ENCODE assay signal across 25 cellular contexts in genomic region chr13:31001647-31002046, GRCh38.
DNase-seq lines count a peak whose midpoint lies in the region; ATAC-seq, FAIRE-seq and TF ChIP-seq lines count a peak whose summit lies in the region.
"Had no signal": no experiment of that assay in that cellular context is flagged by ENCODE, and none has a peak within 500 bp of the region (broad histone marks: within the 10 kb centered on the region; RNA-seq: fewer than 3 reads in every experiment).

No MANE protein-coding gene starts in this region.

- no peak for FAIRE-seq in K562 (lab: Jason Lieb, UNC)
- FAIRE-seq: GM12891, kidney had no signal

- intact Hi-C loops in A673 (cut with micrococcal nuclease; ENCODE audit: unreplicated experiment) (no loop called here), K562 (cut with micrococcal nuclease) (no loop called here), left colon (cut with DNase I, micrococcal nuclease) (no loop called here)
- intact Hi-C loops in activated T-helper 2 cell treated with anti-CD3 and anti-CD28 coated beads, Interferon-gamma antibody, Interleukin-2, Interleukin-4, amounts not matched to agents 10 μg/mL and 5 μg/mL and 100 μg/mL, durations not matched to agents 14 hours and 24 hours and 36 hours (cut with micrococcal nuclease) = no loop called here

- no peak for TF ChIP-seq POLR2A in K562 (conservative IDR thresholded peaks at IDR 0.05)

- in situ Hi-C loops in K562 (cut with MboI) = no loop called here

- no peak for ATAC-seq in K562
- no peak for ATAC-seq in GM21390 (IDR thresholded peaks at IDR 0.05; ENCODE audit: unreplicated experiment)
- no peak for ATAC-seq in left colon

- H3K4me1 ChIP-seq in A673 (ENCODE audit: insufficient read depth, low read length, poor library complexity, severe bottlenecking) (peaks cover 7% of the 10 kb centered on the region), HEK293 (ENCODE audit: control insufficient read depth, insufficient read depth, low read length) (no peaks in the 10 kb centered on the region), K562 (replicated peaks in 1 of 2; ENCODE audit: control insufficient read depth in 2 of 2, insufficient read depth in 2 of 2, low read length in 2 of 2) (no peaks in the 10 kb centered on the region)
- H3K4me1 ChIP-seq: Caco-2 had no signal

- H3K27ac Mint-ChIP-seq in activated T-helper 2 cell treated with anti-CD3 and anti-CD28 coated beads, Interferon-gamma antibody, Interleukin-2, Interleukin-4, amounts not matched to agents 10 μg/mL and 5 μg/mL and 100 μg/mL, durations not matched to agents 14 hours and 24 hours and 36 hours = no peak overlapping the region
- H3K27ac Mint-ChIP-seq: activated T-helper 1 cell treated with anti-CD3 and anti-CD28 coated beads, Interleukin-12 subunit alpha, Interleukin-12 subunit beta, Interleukin-2, Interleukin-4 antibody, amounts not matched to agents 30 ng/mL and 10 ng/mL and 1 ng/mL, durations not matched to agents 14 hours and 24 hours and 36 hours had no signal

- no peak for TF ChIP-seq RAD21 in K562 (CRISPR knock-in tag; conservative IDR thresholded peaks at IDR 0.05 in 1 of 2, IDR thresholded peaks at IDR 0.05 in 1 of 2)

- H3K4me3 ChIP-seq in A673 (ENCODE audit: low read depth, low read length, poor library complexity, severe bottlenecking) = no peak overlapping the region
- no peak overlapping the region for H3K4me3 ChIP-seq in HEK293 (ENCODE audit: low read depth, low read length)
- no peak overlapping the region for H3K4me3 ChIP-seq in K562
- H3K4me3 ChIP-seq: BLaER1 treated with 17β-estradiol and CSF1 and Interleukin-3, amounts not matched to agents 10 nM and 100 nM; PC-9 had no signal

- no peak for TF ChIP-seq EP300 in K562 (IDR thresholded peaks at IDR 0.05; ENCODE audit: low read length)

- 0% methylated on average over 2 of the region's 2 CpGs for WGBS in K562 (ENCODE audit: insufficient coverage, low coverage, missing lambda C conversion rate)

- H3K4me1 Mint-ChIP-seq in activated T-helper 2 cell treated with anti-CD3 and anti-CD28 coated beads, Interferon-gamma antibody, Interleukin-2, Interleukin-4, amounts not matched to agents 10 μg/mL and 5 μg/mL and 100 μg/mL, durations not matched to agents 14 hours and 24 hours and 36 hours (ENCODE audit: low read depth) = no peaks in the 10 kb centered on the region
- H3K4me1 Mint-ChIP-seq: central memory CD8-positive, alpha-beta T cell; neural crest cell had no signal

- H3K36me3 ChIP-seq in A673 (ENCODE audit: insufficient read depth, low read length, poor library complexity, severe bottlenecking) (peaks cover 34% of the 10 kb centered on the region), HEK293 (ENCODE audit: control insufficient read depth in 2 of 2, insufficient read depth in 1 of 2, low read length in 2 of 2) (no peaks in the 10 kb centered on the region), K562 (ENCODE audit: control insufficient read depth, insufficient read depth, low read length) (no peaks in the 10 kb centered on the region)
- H3K36me3 ChIP-seq: BLaER1 treated with 17β-estradiol and CSF1 and Interleukin-3, amounts not matched to agents 10 nM and 100 nM; WERI-Rb-1 had no signal

- CTCF ChIA-PET in A673 (lab: Charles Lee) = no interaction called here
- CTCF ChIA-PET in HEK293 (lab: Yijun Ruan, JAX) = interaction anchor here (0.7 kb wide), 2 partner anchors 22 to 362 kb away, joined by 3 read pairs; no protein-coding TSS in a partner anchor
- CTCF ChIA-PET in K562 (lab: Yijun Ruan, JAX; ENCODE audit: low intra/inter-chr PET ratio) = no interaction called here

- H3K9me3 ChIP-seq in A673 (ENCODE audit: low read depth, low read length, poor library complexity, severe bottlenecking) (no peaks in the 10 kb centered on the region), HEK293 (ENCODE audit: control insufficient read depth, insufficient read depth, low read depth, low read length) (no peaks in the 10 kb centered on the region), K562 (replicated peaks; ENCODE audit: control insufficient read depth, insufficient read depth, low read depth, low read length) (no peaks in the 10 kb centered on the region)
- H3K9me3 ChIP-seq: BLaER1 treated with 17β-estradiol and CSF1 and Interleukin-3, amounts not matched to agents 10 nM and 100 nM; Caco-2 had no signal

- no peaks in the 10 kb centered on the region for H3K36me3 Mint-ChIP-seq in activated T-helper 2 cell treated with anti-CD3 and anti-CD28 coated beads, Interferon-gamma antibody, Interleukin-2, Interleukin-4, amounts not matched to agents 10 μg/mL and 5 μg/mL and 100 μg/mL, durations not matched to agents 14 hours and 24 hours and 36 hours (ENCODE audit: low read depth)

- H2AFZ ChIP-seq in K562 (ENCODE audit: low read depth, low read length) = no peak overlapping the region
- H2AFZ ChIP-seq: PC-9 had no signal

- H3K27me3 ChIP-seq in A673 (replicated peaks; ENCODE audit: insufficient read depth, low read depth, low read length, poor library complexity) = no peaks in the 10 kb centered on the region
- H3K27me3 ChIP-seq in K562 (ENCODE audit: control insufficient read depth in 2 of 2, insufficient read depth in 2 of 2, low read length in 2 of 2) = peaks cover 4 to 7% of the 10 kb centered on the region in 2 experiments; a peak in 3 of 5 replicates
- H3K27me3 ChIP-seq: BLaER1 treated with 17β-estradiol and CSF1 and Interleukin-3, amounts not matched to agents 10 nM and 100 nM had no signal

- no peaks in the 10 kb centered on the region for H4K20me1 ChIP-seq in K562 (replicated peaks; ENCODE audit: control insufficient read depth, insufficient read depth, low read length)
- H4K20me1 ChIP-seq: BLaER1 treated with 17β-estradiol and CSF1 and Interleukin-3, amounts not matched to agents 10 nM and 100 nM had no signal

- no peaks in the 10 kb centered on the region for H3K79me2 ChIP-seq in K562 (ENCODE audit: control insufficient read depth, insufficient read depth, low read length)

- no peaks in the 10 kb centered on the region for H3K9me3 Mint-ChIP-seq in activated T-helper 2 cell treated with anti-CD3 and anti-CD28 coated beads, Interferon-gamma antibody, Interleukin-2, Interleukin-4, amounts not matched to agents 10 μg/mL and 5 μg/mL and 100 μg/mL, durations not matched to agents 14 hours and 24 hours and 36 hours
- H3K9me3 Mint-ChIP-seq: activated T-helper 1 cell treated with anti-CD3 and anti-CD28 coated beads, Interleukin-12 subunit alpha, Interleukin-12 subunit beta, Interleukin-2, Interleukin-4 antibody, amounts not matched to agents 30 ng/mL and 10 ng/mL and 1 ng/mL, durations not matched to agents 14 hours and 24 hours and 36 hours; central memory CD8-positive, alpha-beta T cell; neural crest cell had no signal

- no peak overlapping the region for H3K4me3 Mint-ChIP-seq in activated T-helper 2 cell treated with anti-CD3 and anti-CD28 coated beads, Interferon-gamma antibody, Interleukin-2, Interleukin-4, amounts not matched to agents 10 μg/mL and 5 μg/mL and 100 μg/mL, durations not matched to agents 14 hours and 24 hours and 36 hours (ENCODE audit: low read depth)
- H3K4me3 Mint-ChIP-seq: activated T-helper 1 cell treated with anti-CD3 and anti-CD28 coated beads, Interleukin-12 subunit alpha, Interleukin-12 subunit beta, Interleukin-2, Interleukin-4 antibody, amounts not matched to agents 30 ng/mL and 10 ng/mL and 1 ng/mL, durations not matched to agents 14 hours and 24 hours and 36 hours; central memory CD8-positive, alpha-beta T cell; neural crest cell had no signal

- POLR2A ChIA-PET in A673 (lab: Charles Lee; ENCODE audit: low non-redundant PET) (no interaction called here), HEK293 (lab: Yijun Ruan, JAX) (no interaction called here), K562 (lab: Yijun Ruan, JAX) (no interaction called here)

- DNase-seq in A673 (ENCODE audit: low spot score) (no peak), K562 (ENCODE audit: extremely low read depth in 1 of 4, low spot score in 3 of 4) (no peak), islet precursor cell (peak; percentile 67), amygdala (lab: John Stamatoyannopoulos, UW) (no peak), left colon (no peak)
- DNase-seq in activated T-helper 2 cell treated with anti-CD3 and anti-CD28 coated beads, Interferon-gamma antibody, Interleukin-2, Interleukin-4, amounts not matched to agents 10 μg/mL and 5 μg/mL and 100 μg/mL, durations not matched to agents 14 hours and 24 hours and 36 hours (ENCODE audit: low spot score) = no peak
- DNase-seq: activated naive CD4-positive, alpha-beta T cell treated with anti-CD3 and anti-CD28 coated beads, Interleukin-2, amount 50 U/mL, for 16 hours; anterior cingulate cortex; Caco-2; glutamatergic neuron; kidney; NCI-H1092 treated with DMSO at 0.1 percent for 48 hours; NCI-H187 treated with DMSO at 0.1 percent for 48 hours; NCI-H526 treated with DMSO at 0.1 percent for 48 hours; PC-9; Right ventricle myocardium superior; stimulated activated naive CD4-positive, alpha-beta T cell treated with Interleukin-2 at 50 U/mL for 16 hours; WERI-Rb-1 had no signal

- H3K27ac ChIP-seq in A673 (ENCODE audit: low read depth, low read length, poor library complexity, severe bottlenecking) = peak overlapping the region; percentile 40
- no peak overlapping the region for H3K27ac ChIP-seq in HEK293 (ENCODE audit: extremely low read depth, low read depth, low read length)
- H3K27ac ChIP-seq in K562 (ENCODE audit: extremely low read depth, low read depth, low read length) = no peak overlapping the region
- H3K27ac ChIP-seq: BLaER1 treated with 17β-estradiol and CSF1 and Interleukin-3, amounts not matched to agents 10 nM and 100 nM; PC-9; WERI-Rb-1 had no signal

- no peak overlapping the region for H3K9ac ChIP-seq in K562 (ENCODE audit: insufficient read depth in 1 of 2, low read depth in 2 of 2, low read length in 2 of 2)
- H3K9ac ChIP-seq: BLaER1 treated with 17β-estradiol and CSF1 and Interleukin-3, amounts not matched to agents 10 nM and 100 nM had no signal

- no peaks in the 10 kb centered on the region for H3K9me1 ChIP-seq in K562 (ENCODE audit: control insufficient read depth, insufficient read depth, low read length)

- H3K4me2 ChIP-seq in K562 (ENCODE audit: insufficient read depth, low read length) = no peak overlapping the region
- H3K4me2 ChIP-seq: BLaER1 treated with 17β-estradiol and CSF1 and Interleukin-3, amounts not matched to agents 10 nM and 100 nM; PC-9 had no signal

- TF ChIP-seq CTCF in A673 (conservative IDR thresholded peaks at IDR 0.05; ENCODE audit: low read depth, low read length) (no peak), HEK293 (tag by site-specific recombination; IDR thresholded peaks at IDR 0.05) (no peak), K562 (IDR thresholded peaks at IDR 0.05 in 2 of 3, conservative IDR thresholded peaks at IDR 0.05 in 1 of 3; ENCODE audit: insufficient read depth in 2 of 3, low read depth in 1 of 3, low read length in 3 of 3) (no peak)

- BruUV-seq in A673 (replicated peaks; lab: Mats Ljungman, UMichigan) = no TSS peak
- BruUV-seq in K562 (replicated peaks; lab: Mats Ljungman, UMichigan) = no TSS peak

- H3K27me3 Mint-ChIP-seq in activated T-helper 2 cell treated with anti-CD3 and anti-CD28 coated beads, Interferon-gamma antibody, Interleukin-2, Interleukin-4, amounts not matched to agents 10 μg/mL and 5 μg/mL and 100 μg/mL, durations not matched to agents 14 hours and 24 hours and 36 hours (ENCODE audit: low read depth) = peaks cover 30% of the 10 kb centered on the region

TF ChIP-seq in HEK293, 187 proteins besides CTCF, POLR2A, EP300 and RAD21 (continues in another document):
- TF ChIP-seq ZNF629 (tag by site-specific recombination; IDR thresholded peaks at IDR 0.05) = 0 out of 2 replicates have a peak, but pooled peaks have one; percentile 21
